Comparison of ENCODE assay signal across 9 cellular contexts in the genomic region with DNA sequence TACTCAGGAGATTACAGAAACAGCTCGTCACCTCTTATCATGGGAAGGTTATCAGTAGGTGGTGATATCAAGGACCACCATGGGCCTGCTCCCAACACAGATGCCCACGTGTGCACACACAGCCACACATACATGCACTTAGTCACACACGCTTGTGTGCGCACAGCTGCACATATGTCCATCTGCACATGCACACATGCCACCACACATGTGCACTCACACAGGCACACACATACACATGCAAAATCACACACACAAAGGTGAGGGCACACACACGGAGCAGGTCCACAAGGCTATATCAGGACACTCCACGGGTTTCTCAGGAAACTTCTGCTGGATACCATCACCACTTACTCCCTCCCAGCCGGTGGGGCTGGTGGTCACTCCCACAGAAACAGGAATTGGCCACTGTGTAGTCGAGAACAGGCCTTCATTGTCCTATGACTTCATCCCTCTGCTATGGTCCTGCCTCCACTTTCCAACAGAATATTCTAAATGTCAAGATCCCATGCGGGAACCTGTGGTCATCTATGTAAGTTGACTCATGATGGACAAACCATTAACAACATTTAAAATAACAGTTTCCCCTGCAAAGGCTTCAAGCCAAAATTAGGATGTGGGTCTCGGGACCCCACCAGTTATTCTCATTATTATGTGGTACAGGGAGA. TPM values are rescaled to one million over a fixed set of nuclear protein-coding genes. Genes with fewer than 3 reads are reported as not detected.
A peak's percentile ranks its signal among the peaks of the same experiment; 100 is the strongest.
DNase-seq lines count a peak whose midpoint lies in the region; TF ChIP-seq lines count a peak whose summit lies in the region.
"Had no signal": no experiment of that assay in that cellular context is flagged by ENCODE, and none has a peak within 500 bp of the region (broad histone marks: within the 10 kb centered on the region; RNA-seq: fewer than 3 reads in every experiment).

No MANE protein-coding gene starts in this region.

- H3K27me3 Mint-ChIP-seq in brain (peaks cover 17% of the 10 kb centered on the region), mesothelial cell of epicardium (ENCODE audit: low read depth) (no peaks in the 10 kb centered on the region)

- H3K27ac Mint-ChIP-seq in brain (peak overlapping the region; percentile 44 to 98 (median 83)), mesothelial cell of epicardium (peak overlapping the region; percentile 84)

- peak overlapping the region; percentile 83 to 100 (median 98) for H3K4me3 Mint-ChIP-seq in brain
- peak overlapping the region; percentile 28 for H3K4me3 Mint-ChIP-seq in mesothelial cell of epicardium

- CTCF ChIA-PET in AG04449 (lab: Yijun Ruan, JAX) = interaction anchor here (1.3 to 10.8 kb wide), 4 partner anchors 12 to 114 kb away, joined by 5 to 124 read pairs (median 38); no protein-coding TSS in a partner anchor

- H3K4me3 ChIP-seq in AG04449 (ENCODE audit: low read depth, low read length) = peak overlapping the region; percentile 38

- DNase-seq in AG04449 (ENCODE audit: low read depth, low spot score) (no peak), HS-27A (ENCODE audit: low read depth) (peak; percentile 59), mesothelial cell of epicardium (ENCODE audit: low spot score in 2 of 2, unreplicated experiment in 2 of 2) (no peak), H4 (ENCODE audit: low spot score) (no peak), ecto neural progenitor cell (ENCODE audit: low spot score) (no peak), NCI-H1417 (lab: John Stamatoyannopoulos, UW) (no peak)
- no peak for DNase-seq in stimulated activated CD8-positive, alpha-beta memory T cell treated with anti-CD3 and anti-CD28 coated beads, Interleukin-4, amount 100 ng/mL, for 48 hours
- DNase-seq: NCI-H2171 treated with DMSO at 0.1 percent for 48 hours had no signal

- peaks cover 47% of the 10 kb centered on the region for H3K36me3 Mint-ChIP-seq in brain
- peaks cover 10% of the 10 kb centered on the region for H3K36me3 Mint-ChIP-seq in mesothelial cell of epicardium

- POLR2A ChIA-PET in AG04449 (lab: Yijun Ruan, JAX) = interaction anchor here (4.3 kb wide), 1 partner anchor 11 kb away, joined by 39 read pairs; no protein-coding TSS in a partner anchor

- H3K4me1 Mint-ChIP-seq in brain (peaks cover 51% of the 10 kb centered on the region), mesothelial cell of epicardium (peaks cover 26% of the 10 kb centered on the region)

- H3K9me3 Mint-ChIP-seq in brain (peaks cover 0 to 5% (median 0%) of the 10 kb centered on the region in 5 experiments), mesothelial cell of epicardium (no peaks in the 10 kb centered on the region)

- no peak for TF ChIP-seq CTCF in AG04449 (IDR thresholded peaks at IDR 0.05; ENCODE audit: insufficient read depth, low read length, missing control alignments)
- TF ChIP-seq CTCF in brain (conservative IDR thresholded peaks at IDR 0.05) = no peak
- TF ChIP-seq CTCF in mesothelial cell of epicardium (IDR thresholded peaks at IDR 0.05; ENCODE audit: unreplicated experiment) = no peak

RNA-seq across cellular contexts. Expression of a gene that starts 2.2 kb away (rescaled TPM):
- polyA plus RNA-seq in brain (ENCODE audit: insufficient read depth, low read depth, low replicate concordance) = 23.2 TPM
- total RNA-seq in mesothelial cell of epicardium = 37.7 to 41.8 TPM (median 39.8 TPM) in 3 replicates
- 61.7 and 62.5 TPM in 2 replicates for total RNA-seq in H4 (2014; rRNA removed; shearing (Covaris generic))

RNA-seq across cellular contexts. Expression of a gene that starts 42.8 kb away (rescaled TPM):
- polyA plus RNA-seq in brain (ENCODE audit: insufficient read depth, low read depth, low replicate concordance) = 27.2 TPM
- total RNA-seq in mesothelial cell of epicardium = 72.5 to 76.6 TPM (median 74.7 TPM) in 3 replicates
- 14.1 and 22.7 TPM in 2 replicates for total RNA-seq in H4 (2014; rRNA removed; shearing (Covaris generic))

RNA-seq across cellular contexts. Expression of a gene that starts 56.5 kb away (rescaled TPM):
- 20.2 TPM for polyA plus RNA-seq in brain (ENCODE audit: insufficient read depth, low read depth, low replicate concordance)
- 64.2 to 65.5 TPM (median 64.7 TPM) in 3 replicates for total RNA-seq in mesothelial cell of epicardium
- 9.0 and 12.4 TPM in 2 replicates for total RNA-seq in H4 (2014; rRNA removed; shearing (Covaris generic))
